In the genomic region with DNA sequence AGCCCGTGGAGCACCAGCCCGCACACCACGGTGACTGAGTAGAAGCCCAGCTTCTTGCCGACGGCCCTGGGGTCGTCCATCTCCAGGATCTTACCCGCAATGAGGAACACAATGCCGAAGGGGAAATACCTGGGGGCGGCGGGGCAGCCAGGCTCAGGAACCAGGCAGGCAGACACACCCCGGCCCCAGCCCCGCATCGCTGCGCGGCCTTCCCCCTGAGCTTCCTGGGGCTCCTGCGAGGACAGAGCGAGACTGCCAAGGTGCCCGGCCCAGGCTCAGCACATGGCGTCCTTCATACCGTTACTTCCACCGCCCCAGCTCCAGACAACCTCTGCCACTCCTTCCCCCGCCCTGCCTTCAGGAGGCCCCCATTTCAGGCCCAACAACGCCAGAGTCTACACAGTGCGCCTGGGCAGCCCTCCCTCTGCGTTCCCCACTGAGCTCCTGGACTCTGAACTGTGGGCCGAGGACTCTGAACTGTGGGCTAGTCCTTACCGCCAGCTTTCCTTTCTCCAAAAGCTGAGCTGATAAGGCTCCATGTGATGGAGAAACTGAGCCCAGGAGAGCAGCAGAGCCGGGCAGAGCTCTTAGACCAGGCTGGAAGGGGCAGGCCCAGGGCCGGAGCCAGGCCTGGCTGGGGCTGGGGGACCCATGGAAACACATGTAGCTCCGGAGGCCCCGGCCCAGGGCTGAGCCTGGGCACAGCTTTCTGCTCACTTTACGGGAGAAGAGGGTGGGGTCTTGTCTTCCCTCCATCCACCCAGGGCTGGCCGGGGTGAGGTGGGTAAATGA, we compare ENCODE assay signal across 37 cellular contexts. TPM values are rescaled to one million over a fixed set of nuclear protein-coding genes. Genes with fewer than 3 reads are reported as not detected.
"Had no signal": no experiment of that assay in that cellular context is flagged by ENCODE, and none has a peak within 500 bp of the region (broad histone marks: within the 10 kb centered on the region; RNA-seq: fewer than 3 reads in every experiment).

No MANE protein-coding gene starts in this region.

- H3K27me3 ChIP-seq: brain microvascular endothelial cell, MG63, SJCRH30 had no signal

- DNase-seq: activated CD4-positive, alpha-beta memory T cell treated with anti-CD3 and anti-CD28 coated beads, Interleukin-2, amount 10 ng/mL, durations not matched to agents 7 days and 5 days; activated CD4-positive, alpha-beta T cell treated with anti-CD3 and anti-CD28 coated beads for 1 hour; activated CD4-positive, alpha-beta T cell treated with anti-CD3 and anti-CD28 coated beads for 48 hours; activated CD4-positive, CD25-positive, alpha-beta regulatory T cell; activated effector memory CD4-positive, alpha-beta T cell treated with anti-CD3 and anti-CD28 coated beads, Interleukin-2, amount 50 U/mL, for 16 hours; activated naive CD4-positive, alpha-beta T cell; activated naive CD4-positive, alpha-beta T cell treated with anti-CD3 and anti-CD28 coated beads, Interleukin-2, amount 50 U/mL, for 16 hours; activated naive CD8-positive, alpha-beta T cell treated with anti-CD3 and anti-CD28 coated beads for 36 hours; activated T-cell treated with anti-CD3 and anti-CD28 coated beads, Interleukin-2, amount 50 U/mL, for 1 hour; activated T-cell treated with anti-CD3 and anti-CD28 coated beads, Interleukin-2, amount 50 U/mL, for 72 hours; amniotic stem cell; aorta; brain microvascular endothelial cell; central memory CD4-positive, alpha-beta T cell; Kasumi-1; MG63; NCI-H1048; NCI-H1105 treated with DMSO at 0.1 percent for 48 hours; NCI-H1436; NCI-H1694; NCI-H1930; NCI-H2081 treated with DMSO at 0.1 percent for 48 hours; NCI-H345; NCI-H526; NCI-H748 treated with DMSO at 0.1 percent for 48 hours; NK-92 treated with Interleukin-12 subunit alpha and Interleukin-12 subunit beta, amount 100 ng/mL, for 24 hours; PC-3; SHP77; SJCRH30 had no signal

- H3K4me3 ChIP-seq: MG63, SJCRH30, SK-N-MC had no signal

- H3K36me3 ChIP-seq: brain microvascular endothelial cell, MG63, SJCRH30 had no signal

- H3K27ac ChIP-seq: brain microvascular endothelial cell, RWPE1, SJCRH30, SK-N-MC had no signal

- ATAC-seq: activated T-cell treated with anti-CD3 and anti-CD28 coated beads, Interleukin-2, amount 50 U/mL, for 72 hours; activated T-helper 17 cell treated with anti-CD3 and anti-CD28 coated beads, Interleukin-2, amount 50 U/mL, for 72 hours; PC-3 had no signal

RNA-seq across cellular contexts. Expression of a gene that starts 30.8 kb away (rescaled TPM):
- total RNA-seq: activated CD4-positive, alpha-beta memory T cell treated with anti-CD3 and anti-CD28 coated beads, Interleukin-2, amount 10 ng/mL, durations not matched to agents 7 days and 5 days; activated CD8-positive, alpha-beta memory T cell treated with anti-CD3 and anti-CD28 coated beads for 36 hours; activated naive CD8-positive, alpha-beta T cell treated with anti-CD3 and anti-CD28 coated beads for 36 hours; activated T-cell treated with anti-CD3 and anti-CD28 coated beads, Interleukin-2, amount 50 U/mL, for 72 hours; activated T-helper 17 cell treated with anti-CD3 and anti-CD28 coated beads, Interleukin-2, amount 50 U/mL, for 72 hours; NCI-H460; PC-3; T-helper 1 cell treated with Interleukin-12 subunit alpha and Interleukin-12 subunit beta and Interleukin-4 antibody, amounts not matched to agents 30 ng/mL and 1 ng/mL, for 36 hours; T-helper 2 cell treated with Interferon-gamma antibody and Interleukin-4, amounts not matched to agents 100 ng/mL and 5 ng/mL, for 36 hours had no signal

RNA-seq across cellular contexts. Expression of a gene that starts 49.6 kb away (rescaled TPM):
- total RNA-seq: activated CD4-positive, alpha-beta memory T cell treated with anti-CD3 and anti-CD28 coated beads, Interleukin-2, amount 10 ng/mL, durations not matched to agents 7 days and 5 days; activated CD8-positive, alpha-beta memory T cell treated with anti-CD3 and anti-CD28 coated beads for 36 hours; activated naive CD8-positive, alpha-beta T cell treated with anti-CD3 and anti-CD28 coated beads for 36 hours; activated T-cell treated with anti-CD3 and anti-CD28 coated beads, Interleukin-2, amount 50 U/mL, for 72 hours; activated T-helper 17 cell treated with anti-CD3 and anti-CD28 coated beads, Interleukin-2, amount 50 U/mL, for 72 hours; cerebellum; NCI-H460; T-helper 1 cell treated with Interleukin-12 subunit alpha and Interleukin-12 subunit beta and Interleukin-4 antibody, amounts not matched to agents 30 ng/mL and 1 ng/mL, for 36 hours; T-helper 2 cell treated with Interferon-gamma antibody and Interleukin-4, amounts not matched to agents 100 ng/mL and 5 ng/mL, for 36 hours had no signal
